ENCODE assay signal across 14 cellular contexts in genomic region chr2:176612736-176613135, GRCh38.
DNase-seq lines count a peak whose midpoint lies in the region; ATAC-seq, FAIRE-seq and TF ChIP-seq lines count a peak whose summit lies in the region.
"Had no signal": no experiment of that assay in that cellular context is flagged by ENCODE, and none has a peak within 500 bp of the region (broad histone marks: within the 10 kb centered on the region; RNA-seq: fewer than 3 reads in every experiment).

No MANE protein-coding gene starts in this region.

- ATAC-seq in A549 (peak in 1 of 2 experiments; percentile 78; a peak in 3 of 6 replicates), RWPE2 (ENCODE audit: low read depth) (peak; percentile 100), foreskin keratinocyte (peak; percentile 98), HG02870 (IDR thresholded peaks at IDR 0.05; ENCODE audit: unreplicated experiment) (no peak), HG03457 (IDR thresholded peaks at IDR 0.05; ENCODE audit: unreplicated experiment) (no peak)
- ATAC-seq: right lobe of liver had no signal

- POLR2A ChIA-PET in A549 (lab: Yijun Ruan, JAX), result no interaction called here

- H3K4me1 ChIP-seq in A549, result peaks cover 16% of the 10 kb centered on the region
- peaks cover 27% of the 10 kb centered on the region for H3K4me1 ChIP-seq in RWPE2 (ENCODE audit: insufficient read depth, poor library complexity, severe bottlenecking)
- peaks cover 11% of the 10 kb centered on the region for H3K4me1 ChIP-seq in foreskin keratinocyte
- H3K4me1 ChIP-seq: right lobe of liver, thyroid gland had no signal

- no peak for TF ChIP-seq POLR2A in A549 (IDR thresholded peaks at IDR 0.05; ENCODE audit: low read length)

- H3K27me3 ChIP-seq in RWPE2 (ENCODE audit: insufficient read depth, poor library complexity, severe bottlenecking), result no peaks in the 10 kb centered on the region
- H3K27me3 ChIP-seq in foreskin keratinocyte, result no peaks in the 10 kb centered on the region
- H3K27me3 ChIP-seq: right lobe of liver, thyroid gland had no signal

- H3K4me2 ChIP-seq in A549, result peak overlapping the region; percentile 35

- no peak overlapping the region for H3K4me3 ChIP-seq in A549
- no peak overlapping the region for H3K4me3 ChIP-seq in RWPE2 (ENCODE audit: severe bottlenecking)
- H3K4me3 ChIP-seq: right lobe of liver, thyroid gland had no signal

- DNase-seq in A549 (ENCODE audit: low read depth in 1 of 2, low spot score in 1 of 2) (no peak), HCEC 1CT (peak; percentile 29), RWPE2 (ENCODE audit: low spot score) (no peak), foreskin keratinocyte (peak; percentile 36 to 79), activated gamma-delta T cell treated with Interleukin-2 at 50 U/mL for 16 hours (no peak), GOT3 (lab: John Stamatoyannopoulos, UW) (no peak)
- DNase-seq: AML-193; effector memory CD4-positive, alpha-beta T cell; mesenchymal stem cell; right lobe of liver; stimulated activated CD4-positive, alpha-beta T cell treated with anti-CD3 and anti-CD28 coated beads, Interleukin-4, amount 100 ng/mL, for 1 hour; thyroid gland had no signal

- WGBS in A549 (ENCODE audit: missing lambda C conversion rate), result 3% methylated on average over 3 of the region's 3 CpGs

- CTCF ChIA-PET in A549 (lab: Yijun Ruan, JAX), result interaction anchor here (2.4 kb wide), 1 partner anchor 472 kb away, joined by 7 read pairs; no protein-coding TSS in a partner anchor

- no peak for TF ChIP-seq RAD21 in A549 (conservative IDR thresholded peaks at IDR 0.05 in 1 of 2, IDR thresholded peaks at IDR 0.05 in 1 of 2)

- H3K9me3 ChIP-seq in A549 (no peaks in the 10 kb centered on the region), RWPE2 (ENCODE audit: severe bottlenecking) (no peaks in the 10 kb centered on the region)
- H3K9me3 ChIP-seq: right lobe of liver, thyroid gland had no signal

- no peak for TF ChIP-seq EP300 in A549 (IDR thresholded peaks at IDR 0.05)

- H3K36me3 ChIP-seq in RWPE2 (ENCODE audit: low read depth), result no peaks in the 10 kb centered on the region
- H3K36me3 ChIP-seq: right lobe of liver, thyroid gland had no signal

- no peak overlapping the region for H3K27ac ChIP-seq in A549
- H3K27ac ChIP-seq in RWPE2 (ENCODE audit: poor library complexity, severe bottlenecking), result peak overlapping the region; percentile 48
- no peak overlapping the region for H3K27ac ChIP-seq in foreskin keratinocyte
- H3K27ac ChIP-seq: right lobe of liver, thyroid gland had no signal

- TF ChIP-seq CTCF in A549 (IDR thresholded peaks at IDR 0.05) (no peak), RWPE2 (IDR thresholded peaks at IDR 0.05; ENCODE audit: poor library complexity, severe bottlenecking) (no peak), foreskin keratinocyte (conservative IDR thresholded peaks at IDR 0.05) (no peak)

- FAIRE-seq in A549 (lab: Jason Lieb, UNC), result no peak

TF ChIP-seq in A549, 52 proteins besides CTCF, POLR2A, EP300 and RAD21:
- TF ChIP-seq ZC3H11A (IDR thresholded peaks at IDR 0.05) (no peak), BCL3 (IDR thresholded peaks at IDR 0.05) (no peak), ESRRA (IDR thresholded peaks at IDR 0.05; ENCODE audit: borderline replicate concordance, low read length) (no peak), NR3C1 (IDR thresholded peaks at IDR 0.05) (no peak), EHMT2 (IDR thresholded peaks at IDR 0.05; ENCODE audit: low read depth) (no peak), FOSB (CRISPR knock-in tag; IDR thresholded peaks at IDR 0.05) (no peak), ZSCAN20 (CRISPR knock-in tag; IDR thresholded peaks at IDR 0.05) (no peak), USF2 (IDR thresholded peaks at IDR 0.05) (no peak), E2F6 (IDR thresholded peaks at IDR 0.05; ENCODE audit: borderline replicate concordance, low read depth) (no peak), KDM5A (IDR thresholded peaks at IDR 0.05) (no peak), MYC (IDR thresholded peaks at IDR 0.05; ENCODE audit: borderline replicate concordance, low read length) (no peak), POLR2AphosphoS2 (conservative IDR thresholded peaks at IDR 0.05; ENCODE audit: low read length) (no peak), MAZ (IDR thresholded peaks at IDR 0.05; ENCODE audit: borderline replicate concordance, low read depth, low read length) (no peak), CEBPB (IDR thresholded peaks at IDR 0.05) (no peak), HES2 (IDR thresholded peaks at IDR 0.05) (no peak), ATOH8 (CRISPR knock-in tag; IDR thresholded peaks at IDR 0.05; ENCODE audit: low read depth) (no peak), ZFP36 (IDR thresholded peaks at IDR 0.05; ENCODE audit: borderline replicate concordance, partially characterized antibody) (no peak)
- TF ChIP-seq, protein P1, sequence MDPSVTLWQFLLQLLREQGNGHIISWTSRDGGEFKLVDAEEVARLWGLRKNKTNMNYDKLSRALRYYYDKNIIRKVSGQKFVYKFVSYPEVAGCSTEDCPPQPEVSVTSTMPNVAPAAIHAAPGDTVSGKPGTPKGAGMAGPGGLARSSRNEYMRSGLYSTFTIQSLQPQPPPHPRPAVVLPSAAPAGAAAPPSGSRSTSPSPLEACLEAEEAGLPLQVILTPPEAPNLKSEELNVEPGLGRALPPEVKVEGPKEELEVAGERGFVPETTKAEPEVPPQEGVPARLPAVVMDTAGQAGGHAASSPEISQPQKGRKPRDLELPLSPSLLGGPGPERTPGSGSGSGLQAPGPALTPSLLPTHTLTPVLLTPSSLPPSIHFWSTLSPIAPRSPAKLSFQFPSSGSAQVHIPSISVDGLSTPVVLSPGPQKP (IDR thresholded peaks at IDR 0.05; ENCODE audit: low read depth, low read length), result no peak
- TF ChIP-seq, protein P2, sequence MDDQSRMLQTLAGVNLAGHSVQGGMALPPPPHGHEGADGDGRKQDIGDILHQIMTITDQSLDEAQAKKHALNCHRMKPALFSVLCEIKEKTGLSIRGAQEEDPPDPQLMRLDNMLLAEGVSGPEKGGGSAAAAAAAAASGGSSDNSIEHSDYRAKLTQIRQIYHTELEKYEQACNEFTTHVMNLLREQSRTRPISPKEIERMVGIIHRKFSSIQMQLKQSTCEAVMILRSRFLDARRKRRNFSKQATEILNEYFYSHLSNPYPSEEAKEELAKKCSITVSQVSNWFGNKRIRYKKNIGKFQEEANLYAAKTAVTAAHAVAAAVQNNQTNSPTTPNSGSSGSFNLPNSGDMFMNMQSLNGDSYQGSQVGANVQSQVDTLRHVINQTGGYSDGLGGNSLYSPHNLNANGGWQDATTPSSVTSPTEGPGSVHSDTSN (IDR thresholded peaks at IDR 0.05), result no peak

Comparison
In these comparisons a context has a peak if more than half of its experiments do, and no peak if none do; other contexts are left out.
1. ATAC-seq: peak in RWPE2 (single experiment) and foreskin keratinocyte (single experiment); none in HG02870 (single experiment) and HG03457 (single experiment).
2. DNase-seq: peak in HCEC 1CT (single experiment) and foreskin keratinocyte (2 of 2); none in A549 (0 of 2), RWPE2 (single experiment), activated gamma-delta T cell treated with Interleukin-2 at 50 U/mL for 16 hours (single experiment) and GOT3 (single experiment).